Comparison of ENCODE assay signal across 28 cellular contexts in genomic region chr2:78978340-78978739, GRCh38. TPM values are rescaled to one million over a fixed set of nuclear protein-coding genes. Genes with fewer than 3 reads are reported as not detected.
"Had no signal": no experiment of that assay in that cellular context is flagged by ENCODE, and none has a peak within 500 bp of the region (broad histone marks: within the 10 kb centered on the region; RNA-seq: fewer than 3 reads in every experiment).

No MANE protein-coding gene starts in this region.

- ATAC-seq: activated CD8-positive, alpha-beta memory T cell treated with anti-CD3 and anti-CD28 coated beads, Interleukin-2, amount 10 ng/mL, durations not matched to agents 7 days and 5 days; activated naive CD8-positive, alpha-beta T cell treated with anti-CD3 and anti-CD28 coated beads, Interleukin-2, amount 50 U/mL, for 24 hours; heart left ventricle; left colon; psoas muscle; right cardiac atrium had no signal

- H3K4me3 ChIP-seq: cardiac muscle cell, heart left ventricle, pancreas, psoas muscle, upper lobe of left lung had no signal

- H3K27ac Mint-ChIP-seq: activated CD4-positive, alpha-beta memory T cell treated with anti-CD3 and anti-CD28 coated beads, Interleukin-2, amount 10 ng/mL, durations not matched to agents 7 days and 5 days; activated CD8-positive, alpha-beta memory T cell treated with anti-CD3 and anti-CD28 coated beads, Interleukin-2, amount 10 ng/mL, durations not matched to agents 7 days and 5 days; activated naive CD8-positive, alpha-beta T cell treated with anti-CD3 and anti-CD28 coated beads, Interleukin-2, amount 50 U/mL, for 24 hours; activated T-helper 1 cell treated with anti-CD3 and anti-CD28 coated beads, Interleukin-12 subunit alpha, Interleukin-12 subunit beta, Interleukin-2, Interleukin-4 antibody, amounts not matched to agents 30 ng/mL and 10 ng/mL and 1 ng/mL, durations not matched to agents 14 hours and 24 hours and 36 hours; memory B cell; T-helper 1 cell treated with Interleukin-12 subunit alpha and Interleukin-12 subunit beta and Interleukin-4 antibody, amounts not matched to agents 30 μg/mL and 1 μg/mL, for 36 hours had no signal

- H3K27me3 Mint-ChIP-seq: activated CD4-positive, alpha-beta memory T cell treated with anti-CD3 and anti-CD28 coated beads, Interleukin-2, amount 10 ng/mL, durations not matched to agents 7 days and 5 days; activated CD8-positive, alpha-beta memory T cell treated with anti-CD3 and anti-CD28 coated beads, Interleukin-2, amount 10 ng/mL, durations not matched to agents 7 days and 5 days; memory B cell had no signal

- H3K4me1 ChIP-seq: heart left ventricle, pancreas, psoas muscle, upper lobe of left lung had no signal

- H3K27ac ChIP-seq: cardiac muscle cell, heart left ventricle, pancreas, psoas muscle, upper lobe of left lung had no signal

- H3K9me3 Mint-ChIP-seq: activated CD4-positive, alpha-beta memory T cell treated with anti-CD3 and anti-CD28 coated beads, Interleukin-2, amount 10 ng/mL, durations not matched to agents 7 days and 5 days; activated T-helper 1 cell treated with anti-CD3 and anti-CD28 coated beads, Interleukin-12 subunit alpha, Interleukin-12 subunit beta, Interleukin-2, Interleukin-4 antibody, amounts not matched to agents 30 ng/mL and 10 ng/mL and 1 ng/mL, durations not matched to agents 14 hours and 24 hours and 36 hours; T-helper 1 cell treated with Interleukin-12 subunit alpha and Interleukin-12 subunit beta and Interleukin-4 antibody, amounts not matched to agents 30 μg/mL and 1 μg/mL, for 36 hours had no signal

- H3K36me3 ChIP-seq: cardiac muscle cell, heart left ventricle, pancreas, upper lobe of left lung had no signal

- H3K36me3 Mint-ChIP-seq: activated CD8-positive, alpha-beta memory T cell treated with anti-CD3 and anti-CD28 coated beads, Interleukin-2, amount 10 ng/mL, durations not matched to agents 7 days and 5 days; memory B cell; naive B cell had no signal

- DNase-seq: activated CD4-positive, alpha-beta memory T cell treated with anti-CD3 and anti-CD28 coated beads, Interleukin-2, amount 10 ng/mL, durations not matched to agents 7 days and 5 days; activated CD4-positive, alpha-beta T cell treated with anti-CD3 and anti-CD28 coated beads for 48 hours; activated CD4-positive, CD25-positive, alpha-beta regulatory T cell; activated CD8-positive, alpha-beta memory T cell treated with anti-CD3 and anti-CD28 coated beads, Interleukin-2, amount 10 ng/mL, durations not matched to agents 7 days and 5 days; activated gamma-delta T cell; activated naive CD4-positive, alpha-beta T cell treated with anti-CD3 and anti-CD28 coated beads, Interleukin-2, amount 50 U/mL, for 16 hours; activated naive CD8-positive, alpha-beta T cell treated with anti-CD3 and anti-CD28 coated beads, Interleukin-2, amount 50 U/mL, for 24 hours; activated T-cell treated with anti-CD3 and anti-CD28 coated beads for 4 hours; effector CD4-positive, alpha-beta T cell; heart left ventricle; left colon; pancreas; psoas muscle; right cardiac atrium; stimulated activated CD4-positive, alpha-beta T cell treated with anti-CD3 and anti-CD28 coated beads, Interleukin-4, amount 100 ng/mL, for 24 hours; stimulated activated naive CD8-positive, alpha-beta T cell treated with anti-CD3 and anti-CD28 coated beads, Interleukin-15, Interleukin-2, amounts not matched to agents 100 U/mL and 50 U/mL, for 24 hours; upper lobe of left lung had no signal

- H3K27me3 ChIP-seq: cardiac muscle cell, pancreas, upper lobe of left lung had no signal

- H3K9me3 ChIP-seq: heart left ventricle, pancreas, psoas muscle, upper lobe of left lung had no signal

- H3K4me1 Mint-ChIP-seq: activated CD4-positive, alpha-beta memory T cell treated with anti-CD3 and anti-CD28 coated beads, Interleukin-2, amount 10 ng/mL, durations not matched to agents 7 days and 5 days; memory B cell had no signal

- H3K4me3 Mint-ChIP-seq: activated CD4-positive, alpha-beta memory T cell treated with anti-CD3 and anti-CD28 coated beads, Interleukin-2, amount 10 ng/mL, durations not matched to agents 7 days and 5 days; activated CD8-positive, alpha-beta memory T cell treated with anti-CD3 and anti-CD28 coated beads, Interleukin-2, amount 10 ng/mL, durations not matched to agents 7 days and 5 days; activated naive CD8-positive, alpha-beta T cell treated with anti-CD3 and anti-CD28 coated beads, Interleukin-2, amount 50 U/mL, for 24 hours; activated T-helper 1 cell treated with anti-CD3 and anti-CD28 coated beads, Interleukin-12 subunit alpha, Interleukin-12 subunit beta, Interleukin-2, Interleukin-4 antibody, amounts not matched to agents 30 ng/mL and 10 ng/mL and 1 ng/mL, durations not matched to agents 14 hours and 24 hours and 36 hours; memory B cell; T-helper 1 cell treated with Interleukin-12 subunit alpha and Interleukin-12 subunit beta and Interleukin-4 antibody, amounts not matched to agents 30 μg/mL and 1 μg/mL, for 36 hours had no signal

RNA-seq across cellular contexts. Expression of gene REG3G, which starts 47.2 kb away (rescaled TPM):
- total RNA-seq: activated CD4-positive, alpha-beta memory T cell treated with anti-CD3 and anti-CD28 coated beads, Interleukin-2, amount 10 ng/mL, durations not matched to agents 7 days and 5 days; activated CD8-positive, alpha-beta memory T cell treated with anti-CD3 and anti-CD28 coated beads, Interleukin-2, amount 10 ng/mL, durations not matched to agents 7 days and 5 days; activated T-helper 1 cell treated with anti-CD3 and anti-CD28 coated beads, Interleukin-12 subunit alpha, Interleukin-12 subunit beta, Interleukin-2, Interleukin-4 antibody, amounts not matched to agents 30 ng/mL and 10 ng/mL and 1 ng/mL, durations not matched to agents 14 hours and 24 hours and 36 hours; cardiac muscle cell; cerebellum; epithelial cell of proximal tubule; fibroblast of villous mesenchyme; heart left ventricle; left colon; lower leg skin; psoas muscle; right cardiac atrium; subcutaneous adipose tissue had no signal
- polyA plus RNA-seq: cardiac muscle cell, keratinocyte, right cardiac atrium had no signal
